ENCODE assay signal across 15 cellular contexts in genomic region chr3:179760944-179761343, GRCh38.
DNase-seq lines count a peak whose midpoint lies in the region; ATAC-seq, FAIRE-seq and TF ChIP-seq lines count a peak whose summit lies in the region.
"Had no signal": no experiment of that assay in that cellular context is flagged by ENCODE, and none has a peak within 500 bp of the region (broad histone marks: within the 10 kb centered on the region; RNA-seq: fewer than 3 reads in every experiment).

No MANE protein-coding gene starts in this region.

- H3K4me2 ChIP-seq in HCT116 (ENCODE audit: low read length) (no peak overlapping the region), endothelial cell of umbilical vein (ENCODE audit: insufficient read depth, low read length) (no peak overlapping the region)

- H3K27me3 ChIP-seq in HCT116 (ENCODE audit: insufficient read depth, low read length) (no peaks in the 10 kb centered on the region), endothelial cell of umbilical vein (ENCODE audit: control insufficient read depth in 2 of 2, insufficient read depth in 2 of 2, low read length in 2 of 2) (no peaks in the 10 kb centered on the region)
- H3K27me3 ChIP-seq: vagina had no signal

- ATAC-seq in HCT116 (peak; percentile 32; the same call in 1 of the 2 replicates), GM18873 (IDR thresholded peaks at IDR 0.05; ENCODE audit: low FRiP score, unreplicated experiment) (no peak)
- ATAC-seq: activated CD8-positive, alpha-beta T cell treated with anti-CD3 and anti-CD28 coated beads, Interleukin-2, amount 10 ng/mL, durations not matched to agents 7 days and 5 days had no signal

- no peak overlapping the region for H3K4me3 ChIP-seq in HCT116 (replicated peaks in 1 of 2; ENCODE audit: low read depth in 1 of 2, low read length in 2 of 2)
- no peak overlapping the region for H3K4me3 ChIP-seq in endothelial cell of umbilical vein (replicated peaks in 1 of 3; ENCODE audit: insufficient read depth in 1 of 3, low read depth in 1 of 3, low read length in 3 of 3)
- H3K4me3 ChIP-seq: vagina had no signal

- RAD21 ChIA-PET in HCT116 (lab: Charles Lee; ENCODE audit: low non-redundant PET in 1 of 2, low total read pairs in 2 of 2, uncharacterized antibody in 2 of 2, unreplicated experiment in 2 of 2): no interaction called here

- H3K9me2 ChIP-seq in HCT116 (ENCODE audit: insufficient read depth): no peaks in the 10 kb centered on the region

- H3K79me2 ChIP-seq in HCT116 (ENCODE audit: insufficient read depth, low read length) (no peaks in the 10 kb centered on the region), endothelial cell of umbilical vein (ENCODE audit: control insufficient read depth, insufficient read depth, low read length) (no peaks in the 10 kb centered on the region)

- H3K36me3 ChIP-seq in HCT116 (ENCODE audit: control insufficient read depth in 1 of 2, insufficient read depth in 2 of 2, low read length in 2 of 2) (peaks cover 0 to 5% of the 10 kb centered on the region in 2 experiments; a peak in 3 of 4 replicates), endothelial cell of umbilical vein (ENCODE audit: control insufficient read depth in 2 of 2, extremely low read depth in 1 of 2, insufficient read depth in 2 of 2, low read length in 2 of 2) (peaks cover 2 to 3% of the 10 kb centered on the region in 2 experiments)

- TF ChIP-seq RAD21 in HCT116 (IDR thresholded peaks at IDR 0.05; ENCODE audit: low read depth): no peak

- H3K27ac ChIP-seq in HCT116 (ENCODE audit: low read depth, low read length): no peak overlapping the region
- H3K27ac ChIP-seq in endothelial cell of umbilical vein (ENCODE audit: insufficient read depth, low read depth, low read length): no peak overlapping the region
- H3K27ac ChIP-seq: vagina had no signal

- peak; percentile 52 for FAIRE-seq in RCC 7860 (lab: Jason Lieb, UNC)
- FAIRE-seq in endothelial cell of umbilical vein (lab: Jason Lieb, UNC): peak; percentile 59
- FAIRE-seq: endometrium had no signal

- H3K9ac ChIP-seq in HCT116 (ENCODE audit: low read length): no peak overlapping the region
- H3K9ac ChIP-seq in endothelial cell of umbilical vein (replicated peaks; ENCODE audit: extremely low read depth, insufficient read depth, low read length): no peak overlapping the region

- no peaks in the 10 kb centered on the region for H4K20me1 ChIP-seq in HCT116 (ENCODE audit: insufficient read depth)
- H4K20me1 ChIP-seq in endothelial cell of umbilical vein (replicated peaks; ENCODE audit: control insufficient read depth, extremely low read depth, insufficient read depth, low read length): no peaks in the 10 kb centered on the region

- H3K9me3 ChIP-seq in HCT116 (ENCODE audit: control insufficient read depth in 1 of 2, insufficient read depth in 1 of 2, low read depth in 1 of 2, low read length in 2 of 2) (no peaks in the 10 kb centered on the region), endothelial cell of umbilical vein (replicated peaks; ENCODE audit: control insufficient read depth, insufficient read depth, low read length) (no peaks in the 10 kb centered on the region)
- H3K9me3 ChIP-seq: vagina had no signal

- intact Hi-C loops in HCT116 (cut with micrococcal nuclease) (no loop called here), endothelial cell of umbilical vein (cut with micrococcal nuclease) (no loop called here)

- H3K4me1 ChIP-seq in HCT116 (ENCODE audit: control insufficient read depth in 1 of 2, insufficient read depth in 2 of 2, low read length in 2 of 2): no peaks in the 10 kb centered on the region
- H3K4me1 ChIP-seq in endothelial cell of umbilical vein (ENCODE audit: control insufficient read depth, extremely low read depth, insufficient read depth, low read length): peaks cover 5% of the 10 kb centered on the region
- H3K4me1 ChIP-seq: vagina had no signal

- BruUV-seq in HCT116 (replicated peaks; lab: Mats Ljungman, UMichigan): no TSS peak
- no TSS peak for BruUV-seq in endothelial cell of umbilical vein (replicated peaks; lab: Mats Ljungman, UMichigan)

- CTCF ChIA-PET in HCT116 (lab: Charles Lee): no interaction called here
- CTCF ChIA-PET in endothelial cell of umbilical vein (lab: Charles Lee): interaction anchor here (1.3 to 2.0 kb wide), 3 partner anchors 11 to 834 kb away, joined by 3 to 6 read pairs (median 5); no protein-coding TSS in a partner anchor

- POLR2A ChIA-PET in HCT116 (lab: Charles Lee) (no interaction called here), endothelial cell of umbilical vein (lab: Charles Lee) (no interaction called here)

- TF ChIP-seq POLR2A in HCT116 (IDR thresholded peaks at IDR 0.05; ENCODE audit: borderline replicate concordance, extremely low read depth, insufficient read depth, insufficient read length) (no peak), endothelial cell of umbilical vein (IDR thresholded peaks at IDR 0.05; ENCODE audit: low read depth, low read length) (no peak)

- TF ChIP-seq CTCF in HCT116 (IDR thresholded peaks at IDR 0.05 in 2 of 3, conservative IDR thresholded peaks at IDR 0.05 in 1 of 3; ENCODE audit: borderline replicate concordance in 1 of 3, insufficient read depth in 1 of 3, low read depth in 2 of 3, low read length in 2 of 3): no peak
- TF ChIP-seq CTCF in endothelial cell of umbilical vein (IDR thresholded peaks at IDR 0.05; ENCODE audit: extremely low read depth in 1 of 2, insufficient read depth in 1 of 2, low read depth in 1 of 2, low read length in 2 of 2): no peak

- dilution Hi-C loops in endothelial cell of umbilical vein (cut with MboI; ENCODE audit: extremely low pct_ligation_motif_present, low sequenced_read_pairs): no loop called here

- H3K9me1 ChIP-seq in endothelial cell of umbilical vein (replicated peaks; ENCODE audit: control insufficient read depth, extremely low read depth, insufficient read depth, low read length): no peaks in the 10 kb centered on the region

- no peak for DNase-seq in HCT116 (ENCODE audit: low read depth, low spot score)
- DNase-seq in RCC 7860 (ENCODE audit: low spot score): peak; percentile 57
- peak; percentile 32 for DNase-seq in endothelial cell of umbilical vein (ENCODE audit: low read depth, low spot score)
- DNase-seq in renal cortical epithelial cell (ENCODE audit: low read depth): peak; percentile 52
- DNase-seq in DMS153 (lab: John Stamatoyannopoulos, UW): no peak
- no peak for DNase-seq in mesenteric fat pad (ENCODE audit: low spot score)
- DNase-seq: activated CD8-positive, alpha-beta T cell treated with anti-CD3 and anti-CD28 coated beads, Interleukin-2, amount 10 ng/mL, durations not matched to agents 7 days and 5 days; activated naive CD8-positive, alpha-beta T cell treated with anti-CD3 and anti-CD28 coated beads, Interleukin-2, amount 10 ng/mL, durations not matched to agents 7 days and 5 days; DND-41; immature natural killer cell; stimulated activated CD4-positive, alpha-beta T cell treated with anti-CD3 and anti-CD28 coated beads, Interleukin-12 subunit alpha, Interleukin-12 subunit beta, amount 100 ng/mL, for 4 hours; stimulated activated CD8-positive, alpha-beta memory T cell treated with anti-CD3 and anti-CD28 coated beads, Interleukin-4, amount 100 ng/mL, for 48 hours had no signal

- H2AFZ ChIP-seq in HCT116 (ENCODE audit: low read depth, low read length, poor library complexity, severe bottlenecking) (no peak overlapping the region), endothelial cell of umbilical vein (ENCODE audit: low read depth, low read length) (no peak overlapping the region)

TF ChIP-seq in HCT116, 20 proteins besides CTCF, POLR2A, EP300 and RAD21 (continues in another document):
- TF ChIP-seq YY1 (IDR thresholded peaks at IDR 0.05; ENCODE audit: extremely low read depth, insufficient replicate concordance, low read depth, low read length) (no peak), FOSL1 (IDR thresholded peaks at IDR 0.05; ENCODE audit: low read depth) (peak; percentile 29; the same call in 1 of the 2 replicates), TCF7L2 (IDR thresholded peaks at IDR 0.05; ENCODE audit: borderline replicate concordance, extremely low read depth, insufficient read depth, insufficient read length) (no peak), JUND (IDR thresholded peaks at IDR 0.05) (0 out of 2 replicates have a peak, but pooled peaks have one; percentile 22)

TF ChIP-seq in endothelial cell of umbilical vein, 7 proteins besides CTCF, POLR2A, EP300 and RAD21:
- TF ChIP-seq GATA2 (IDR thresholded peaks at IDR 0.05; ENCODE audit: insufficient read depth, insufficient read length, low read depth, low read length) (no peak), EZH2 (IDR thresholded peaks at IDR 0.05; ENCODE audit: borderline replicate concordance, low read depth, low read length, severe bottlenecking) (no peak), FOS (IDR thresholded peaks at IDR 0.05; ENCODE audit: borderline replicate concordance, insufficient read depth, low read length) (peak; percentile 18), JUN (IDR thresholded peaks at IDR 0.05; ENCODE audit: borderline replicate concordance, insufficient read depth, insufficient read length, low read depth) (peak; percentile 70)

Comparison
In these comparisons a context has a peak if more than half of its experiments do, and no peak if none do; other contexts are left out.
1. DNase-seq: peak in RCC 7860 (single experiment), endothelial cell of umbilical vein (single experiment) and renal cortical epithelial cell (single experiment); none in HCT116 (single experiment), DMS153 (single experiment) and mesenteric fat pad (single experiment).